In the genomic region with DNA sequence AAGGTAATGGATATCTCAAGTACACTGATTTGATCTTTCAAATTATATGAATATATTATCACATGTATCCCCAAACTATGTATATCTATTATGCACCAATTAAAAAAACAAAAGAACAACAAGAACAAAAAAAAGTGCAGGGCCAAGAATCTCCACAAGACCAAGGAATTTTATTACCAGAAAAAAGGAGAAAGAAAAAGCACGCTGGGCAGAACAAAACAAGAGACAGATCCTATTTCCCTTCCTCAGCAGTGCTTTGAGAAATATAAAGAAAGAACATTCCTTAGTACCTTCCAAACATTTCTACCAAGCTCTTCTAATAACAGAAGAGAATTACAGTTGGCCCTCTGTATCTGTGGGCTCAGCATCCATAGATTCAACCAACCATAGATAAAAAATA, we compare ENCODE assay signal across 15 cellular contexts.
DNase-seq lines count a peak whose midpoint lies in the region; TF ChIP-seq lines count a peak whose summit lies in the region.
"Had no signal": no experiment of that assay in that cellular context is flagged by ENCODE, and none has a peak within 500 bp of the region (broad histone marks: within the 10 kb centered on the region; RNA-seq: fewer than 3 reads in every experiment).

No MANE protein-coding gene starts in this region.

- H4K8ac ChIP-seq in neuronal stem cell (ENCODE audit: low read depth, low read length): no peak overlapping the region

- H3K4me3 Mint-ChIP-seq in chondrocyte (ENCODE audit: unreplicated experiment): no peak overlapping the region
- H3K4me3 Mint-ChIP-seq: CD4-positive, alpha-beta T cell had no signal

- H3K4me3 ChIP-seq in HUES64 (ENCODE audit: low read length) (no peak overlapping the region), neuronal stem cell (ENCODE audit: low read length in 2 of 2) (no peak overlapping the region)
- H3K4me3 ChIP-seq: K562 had no signal

- DNase-seq in chondrocyte (ENCODE audit: low spot score) (no peak), neuronal stem cell (ENCODE audit: low spot score) (peak; percentile 40), NCI-H748 treated with DMSO at 0.1 percent for 48 hours (lab: John Stamatoyannopoulos, UW) (no peak), SK-N-DZ (ENCODE audit: low spot score) (no peak), DMS79 (lab: John Stamatoyannopoulos, UW) (no peak), NCI-H1092 treated with DMSO at 0.1 percent for 48 hours (lab: John Stamatoyannopoulos, UW) (no peak)
- DNase-seq: Caco-2; CD4-positive, alpha-beta T cell; GDM1; HCEC 1CT; IMR-90 had no signal

- peaks cover 24% of the 10 kb centered on the region for H3K4me1 Mint-ChIP-seq in chondrocyte (ENCODE audit: low read depth)

- no peak overlapping the region for H3K9ac ChIP-seq in HUES64 (ENCODE audit: low read depth, low read length)
- H3K9ac ChIP-seq in neuronal stem cell (ENCODE audit: low read depth, low read length, poor library complexity): no peak overlapping the region

- H3K27ac ChIP-seq in HUES64 (ENCODE audit: low read depth, low read length) (peak overlapping the region; percentile 5; the same call in 1 of the 2 replicates), neuronal stem cell (replicated peaks; ENCODE audit: low read length) (no peak overlapping the region)
- H3K27ac ChIP-seq: C4-2B, HL-60 had no signal

- H3K79me1 ChIP-seq in neuronal stem cell (ENCODE audit: low read depth, low read length): no peaks in the 10 kb centered on the region

- no peak overlapping the region for H2AFZ ChIP-seq in neuronal stem cell (ENCODE audit: low read length)

- no peaks in the 10 kb centered on the region for H3K36me3 Mint-ChIP-seq in chondrocyte (ENCODE audit: low read depth)

- no peak overlapping the region for H2AK5ac ChIP-seq in neuronal stem cell (ENCODE audit: low read depth, low read length)

- H3K9me3 ChIP-seq in HUES64 (ENCODE audit: insufficient read depth, low read depth, low read length) (peaks cover 2% of the 10 kb centered on the region; the same call in 1 of the 2 replicates), neuronal stem cell (replicated peaks in 1 of 2; ENCODE audit: control insufficient read depth in 2 of 2, insufficient read depth in 1 of 2, low read depth in 1 of 2, low read length in 2 of 2) (peaks cover 0 to 19% of the 10 kb centered on the region in 2 donors)

- H3K27me3 Mint-ChIP-seq in chondrocyte (ENCODE audit: low read depth): no peaks in the 10 kb centered on the region
- H3K27me3 Mint-ChIP-seq: CD4-positive, alpha-beta T cell had no signal

- WGBS in HUES64: no CpG with 5 or more reads among the region's 1 CpG
- WGBS in neuronal stem cell (ENCODE audit: extremely low coverage in 2 of 2, insufficient read length in 2 of 2, insufficient replicate concordance in 1 of 2), 2 donors: no CpG with 5 or more reads among the region's 1 CpG

- no peak overlapping the region for H4K91ac ChIP-seq in neuronal stem cell (ENCODE audit: low read depth, low read length, poor library complexity)

- H3K18ac ChIP-seq in neuronal stem cell (ENCODE audit: low read length): no peak overlapping the region

- no peak overlapping the region for H2BK5ac ChIP-seq in neuronal stem cell (ENCODE audit: low read length)

- no peak overlapping the region for H2BK120ac ChIP-seq in neuronal stem cell (ENCODE audit: low read depth, low read length)

- peaks cover 16% of the 10 kb centered on the region for H3K9me3 Mint-ChIP-seq in chondrocyte (ENCODE audit: low read depth)

- no peak overlapping the region for H3K4ac ChIP-seq in neuronal stem cell (ENCODE audit: low read length)

- no peak overlapping the region for H3K23ac ChIP-seq in neuronal stem cell (ENCODE audit: low read depth, low read length, poor library complexity)

- TF ChIP-seq CTCF in chondrocyte (IDR thresholded peaks at IDR 0.05): no peak

- H3K36me3 ChIP-seq in HUES64 (ENCODE audit: insufficient read depth, low read length): no peaks in the 10 kb centered on the region
- peaks cover 0 to 2% of the 10 kb centered on the region in 2 donors for H3K36me3 ChIP-seq in neuronal stem cell (replicated peaks in 1 of 2; ENCODE audit: control insufficient read depth in 2 of 2, insufficient read depth in 2 of 2, low read length in 2 of 2)

- no peak overlapping the region for H2BK12ac ChIP-seq in neuronal stem cell (ENCODE audit: low read length)

- H3K4me2 ChIP-seq in neuronal stem cell (ENCODE audit: insufficient read depth, low read length, poor library complexity, severe bottlenecking): no peak overlapping the region

- H3K27ac Mint-ChIP-seq in chondrocyte (ENCODE audit: unreplicated experiment): peak overlapping the region; percentile 75
- H3K27ac Mint-ChIP-seq: CD4-positive, alpha-beta T cell had no signal

- H2BK15ac ChIP-seq in neuronal stem cell (ENCODE audit: low read length): no peak overlapping the region

- H3K27me3 ChIP-seq in HUES64 (ENCODE audit: insufficient read depth, low read length) (no peaks in the 10 kb centered on the region), neuronal stem cell (ENCODE audit: control insufficient read depth in 3 of 3, insufficient read depth in 3 of 3, low read depth in 1 of 3, low read length in 3 of 3) (no peaks in the 10 kb centered on the region)

- H3K14ac ChIP-seq in neuronal stem cell (ENCODE audit: low read length): no peak overlapping the region

- H3K4me1 ChIP-seq in HUES64 (ENCODE audit: insufficient read depth, low read length) (peaks cover 14% of the 10 kb centered on the region; the same call in 1 of the 2 replicates), neuronal stem cell (ENCODE audit: control insufficient read depth in 2 of 2, insufficient read depth in 1 of 2, low read depth in 1 of 2, low read length in 2 of 2) (peaks cover 0 to 2% of the 10 kb centered on the region in 2 donors)
- H3K4me1 ChIP-seq: Caco-2 had no signal
